8 cellular contexts compared by ENCODE assay signal in genomic region chr3:64023187-64023860, GRCh38. TPM values are rescaled to one million over a fixed set of nuclear protein-coding genes. Genes with fewer than 3 reads are reported as not detected.
DNase-seq lines count a peak whose midpoint lies in the region; ATAC-seq and TF ChIP-seq lines count a peak whose summit lies in the region.

PSMD6 (minus strand) TSS chr3:64023494; CDS start chr3:64023419, 75 bp downstream.

- H2AFZ ChIP-seq in fibroblast of lung (ENCODE audit: low read length), result peak within 1 kb of the TSS; percentile 96

- H3K4me1 ChIP-seq in DOHH2 (ENCODE audit: control insufficient read depth, low read length) (peaks cover 30% of the 10 kb centered on the region), fibroblast of lung (ENCODE audit: control insufficient read depth, extremely low read depth, insufficient read depth, low read length) (no peaks in the 10 kb centered on the region)
- H3K4me1 ChIP-seq in naive thymus-derived CD4-positive, alpha-beta T cell (ENCODE audit: control insufficient read depth in 2 of 2, insufficient read depth in 2 of 2, low read length in 2 of 2), result peaks cover 17 to 19% of the 10 kb centered on the region in 2 donors

- TF ChIP-seq CTCF in DOHH2 (IDR thresholded peaks at IDR 0.05; ENCODE audit: low read depth, low read length, poor library complexity, severe bottlenecking) (peak; percentile 95), fibroblast of lung (conservative IDR thresholded peaks at IDR 0.05 in 1 of 2, IDR thresholded peaks at IDR 0.05 in 1 of 2; ENCODE audit: low read depth in 1 of 2, low read length in 2 of 2) (peak; percentile 97 to 99)

- H3K9ac ChIP-seq in fibroblast of lung (ENCODE audit: insufficient read depth, low read length), result peak within 1 kb of the TSS; percentile 98

- H3K27me3 Mint-ChIP-seq in IgD-negative memory B cell, result peaks cover 4% of the 10 kb centered on the region
- H3K27me3 Mint-ChIP-seq in activated T-helper 1 cell treated with anti-CD3 and anti-CD28 coated beads, Interleukin-12 subunit alpha, Interleukin-12 subunit beta, Interleukin-2, Interleukin-4 antibody, amounts not matched to agents 30 ng/mL and 10 ng/mL and 1 ng/mL, durations not matched to agents 14 hours and 24 hours and 36 hours (ENCODE audit: insufficient read depth), result peaks cover 12% of the 10 kb centered on the region
- H3K27me3 Mint-ChIP-seq in naive thymus-derived CD4-positive, alpha-beta T cell, result peaks cover 7 to 20% (median 16%) of the 10 kb centered on the region in 5 donors

- peaks cover 43% of the 10 kb centered on the region for H3K36me3 ChIP-seq in DOHH2 (ENCODE audit: control insufficient read depth, low read length)
- H3K36me3 ChIP-seq in fibroblast of lung (ENCODE audit: control insufficient read depth, insufficient read depth, low read length), result peaks cover 5% of the 10 kb centered on the region
- peaks cover 7 to 22% (median 15%) of the 10 kb centered on the region in 3 experiments for H3K36me3 ChIP-seq in naive thymus-derived CD4-positive, alpha-beta T cell (ENCODE audit: control insufficient read depth in 2 of 3, insufficient read depth in 3 of 3, low read length in 3 of 3)

- H3K4me1 Mint-ChIP-seq in IgD-negative memory B cell, result peaks cover 7 to 19% (median 15%) of the 10 kb centered on the region in 3 donors
- peaks cover 30% of the 10 kb centered on the region for H3K4me1 Mint-ChIP-seq in activated T-helper 1 cell treated with anti-CD3 and anti-CD28 coated beads, Interleukin-12 subunit alpha, Interleukin-12 subunit beta, Interleukin-2, Interleukin-4 antibody, amounts not matched to agents 30 ng/mL and 10 ng/mL and 1 ng/mL, durations not matched to agents 14 hours and 24 hours and 36 hours (ENCODE audit: low read depth)
- peaks cover 18 to 46% (median 40%) of the 10 kb centered on the region in 7 donors for H3K4me1 Mint-ChIP-seq in naive thymus-derived CD4-positive, alpha-beta T cell

- peak; percentile 96 for ATAC-seq in GM21529 (IDR thresholded peaks at IDR 0.05; ENCODE audit: unreplicated experiment)
- peak; percentile 99 for ATAC-seq in naive thymus-derived CD4-positive, alpha-beta T cell

- peaks cover 4% of the 10 kb centered on the region; the same call in 1 of the 2 replicates for H4K20me1 ChIP-seq in DOHH2 (ENCODE audit: control insufficient read depth, insufficient read depth, low read depth, low read length)
- no peaks in the 10 kb centered on the region for H4K20me1 ChIP-seq in fibroblast of lung (ENCODE audit: control insufficient read depth, extremely low read depth, insufficient read depth, low read length)

- intact Hi-C loops in activated T-helper 1 cell treated with anti-CD3 and anti-CD28 coated beads, Interleukin-12 subunit alpha, Interleukin-12 subunit beta, Interleukin-2, Interleukin-4 antibody, amounts not matched to agents 30 ng/mL and 10 ng/mL and 1 ng/mL, durations not matched to agents 14 hours and 24 hours and 36 hours (cut with micrococcal nuclease), result loop anchor here (1.0 to 10.0 kb wide), 5 partner anchors 23 to 669 kb away; partner anchors contain the start of gene SCAANT1
- intact Hi-C loops in naive thymus-derived CD4-positive, alpha-beta T cell (cut with micrococcal nuclease), result loop anchor here (1.0 to 2.0 kb wide), 7 partner anchors 17 to 161 kb away; partner anchors contain the start of genes ATXN7 (in 2 of the 2), THOC7 (in 2 of the 2) and SCAANT1 (in 1 of the 2)

- H3K27me3 ChIP-seq in DOHH2 (ENCODE audit: control insufficient read depth, low read length) (no peaks in the 10 kb centered on the region), fibroblast of lung (ENCODE audit: control insufficient read depth, insufficient read depth, low read length) (no peaks in the 10 kb centered on the region)
- no peaks in the 10 kb centered on the region for H3K27me3 ChIP-seq in naive thymus-derived CD4-positive, alpha-beta T cell (ENCODE audit: control insufficient read depth in 2 of 2, insufficient read depth in 2 of 2, low read length in 2 of 2)

- H3K27ac Mint-ChIP-seq in IgD-negative memory B cell, result peak within 1 kb of the TSS; percentile 87 to 94 (median 91)
- H3K27ac Mint-ChIP-seq in activated T-helper 1 cell treated with anti-CD3 and anti-CD28 coated beads, Interleukin-12 subunit alpha, Interleukin-12 subunit beta, Interleukin-2, Interleukin-4 antibody, amounts not matched to agents 30 ng/mL and 10 ng/mL and 1 ng/mL, durations not matched to agents 14 hours and 24 hours and 36 hours, result peak within 1 kb of the TSS; percentile 88
- peak within 1 kb of the TSS; percentile 72 to 95 (median 90) for H3K27ac Mint-ChIP-seq in naive thymus-derived CD4-positive, alpha-beta T cell

- H3K4me3 Mint-ChIP-seq in IgD-negative memory B cell, result peak within 1 kb of the TSS; percentile 91 to 96 (median 94)
- peak within 1 kb of the TSS; percentile 81 for H3K4me3 Mint-ChIP-seq in activated T-helper 1 cell treated with anti-CD3 and anti-CD28 coated beads, Interleukin-12 subunit alpha, Interleukin-12 subunit beta, Interleukin-2, Interleukin-4 antibody, amounts not matched to agents 30 ng/mL and 10 ng/mL and 1 ng/mL, durations not matched to agents 14 hours and 24 hours and 36 hours
- H3K4me3 Mint-ChIP-seq in naive thymus-derived CD4-positive, alpha-beta T cell, result peak within 1 kb of the TSS; percentile 86 to 92 (median 89)

- H3K9me3 ChIP-seq in DOHH2 (ENCODE audit: control insufficient read depth, insufficient read depth, low read length), result no peaks in the 10 kb centered on the region
- no peaks in the 10 kb centered on the region for H3K9me3 ChIP-seq in fibroblast of lung (ENCODE audit: control insufficient read depth, insufficient read depth, low read depth, low read length)
- no peaks in the 10 kb centered on the region for H3K9me3 ChIP-seq in naive thymus-derived CD4-positive, alpha-beta T cell (ENCODE audit: control insufficient read depth in 2 of 3, low read length in 3 of 3)

- H3K27ac ChIP-seq in DOHH2 (ENCODE audit: low read depth, low read length), result peak within 1 kb of the TSS; percentile 53
- H3K27ac ChIP-seq in fibroblast of lung (ENCODE audit: insufficient read depth, low read length), result peak within 1 kb of the TSS; percentile 95
- peak within 1 kb of the TSS; percentile 96 for H3K27ac ChIP-seq in naive thymus-derived CD4-positive, alpha-beta T cell (ENCODE audit: low read depth, low read length)

- H3K4me2 ChIP-seq in DOHH2 (ENCODE audit: low read length) (peak within 1 kb of the TSS; percentile 76), fibroblast of lung (ENCODE audit: extremely low read depth, insufficient read depth, low read length) (peak within 1 kb of the TSS; percentile 86)

- CTCF ChIA-PET in naive thymus-derived CD4-positive, alpha-beta T cell (lab: Charles Lee), result interaction anchor here (0.6 to 2.3 kb wide), 19 partner anchors 15 to 461 kb away, joined by 3 to 12 read pairs (median 4); partner anchors contain the start of gene SCAANT1

- H3K79me2 ChIP-seq in DOHH2 (ENCODE audit: control insufficient read depth, low read length) (peaks cover 44% of the 10 kb centered on the region), fibroblast of lung (ENCODE audit: control insufficient read depth, insufficient read depth, low read length) (peaks cover 24% of the 10 kb centered on the region)

- DNase-seq in RKO (ENCODE audit: low spot score) (peak; percentile 86), fibroblast of lung (ENCODE audit: low read depth in 2 of 2) (peak; percentile 81 to 82)
- peak; percentile 93 for DNase-seq in activated T-helper 1 cell treated with anti-CD3 and anti-CD28 coated beads, Interleukin-12 subunit alpha, Interleukin-12 subunit beta, Interleukin-2, Interleukin-4 antibody, amounts not matched to agents 30 ng/mL and 10 ng/mL and 1 ng/mL, durations not matched to agents 14 hours and 24 hours and 36 hours (ENCODE audit: low spot score)
- DNase-seq in naive thymus-derived CD4-positive, alpha-beta T cell, result peak; percentile 87 to 98 (median 93)
- DNase-seq in stimulated activated naive CD4-positive, alpha-beta T cell (lab: John Stamatoyannopoulos, UW), result peak; percentile 85 to 96 (median 90)

- POLR2A ChIA-PET in naive thymus-derived CD4-positive, alpha-beta T cell (lab: Charles Lee), result interaction anchor here (0.7 to 2.3 kb wide), 13 partner anchors 13 to 461 kb away, joined by 3 to 20 read pairs (median 4); no protein-coding TSS in a partner anchor

- no peaks in the 10 kb centered on the region for H3K9me3 Mint-ChIP-seq in IgD-negative memory B cell
- H3K9me3 Mint-ChIP-seq in activated T-helper 1 cell treated with anti-CD3 and anti-CD28 coated beads, Interleukin-12 subunit alpha, Interleukin-12 subunit beta, Interleukin-2, Interleukin-4 antibody, amounts not matched to agents 30 ng/mL and 10 ng/mL and 1 ng/mL, durations not matched to agents 14 hours and 24 hours and 36 hours, result no peaks in the 10 kb centered on the region
- peaks cover 0 to 2% (median 0%) of the 10 kb centered on the region in 11 donors for H3K9me3 Mint-ChIP-seq in naive thymus-derived CD4-positive, alpha-beta T cell

- H3K36me3 Mint-ChIP-seq in IgD-negative memory B cell, result peaks cover 3% of the 10 kb centered on the region
- peaks cover 27% of the 10 kb centered on the region for H3K36me3 Mint-ChIP-seq in activated T-helper 1 cell treated with anti-CD3 and anti-CD28 coated beads, Interleukin-12 subunit alpha, Interleukin-12 subunit beta, Interleukin-2, Interleukin-4 antibody, amounts not matched to agents 30 ng/mL and 10 ng/mL and 1 ng/mL, durations not matched to agents 14 hours and 24 hours and 36 hours (ENCODE audit: low read depth)
- H3K36me3 Mint-ChIP-seq in naive thymus-derived CD4-positive, alpha-beta T cell, result peaks cover 0 to 21% (median 14%) of the 10 kb centered on the region in 5 donors

- H3K4me3 ChIP-seq in DOHH2 (ENCODE audit: low read length), result peak within 1 kb of the TSS; percentile 92
- H3K4me3 ChIP-seq in fibroblast of lung (replicated peaks in 1 of 4; ENCODE audit: control extremely low read depth in 1 of 4, insufficient read depth in 1 of 4, low read depth in 3 of 4, low read length in 4 of 4), result peak within 1 kb of the TSS; percentile 59 to 97 (median 88)
- peak within 1 kb of the TSS; percentile 74 for H3K4me3 ChIP-seq in naive thymus-derived CD4-positive, alpha-beta T cell (ENCODE audit: low read length)

- H3K9me2 ChIP-seq in DOHH2 (replicated peaks; ENCODE audit: control insufficient read depth, low read length), result no peaks in the 10 kb centered on the region

- peaks cover 8% of the 10 kb centered on the region; the same call in 1 of the 2 replicates for H3F3A ChIP-seq in DOHH2 (ENCODE audit: control insufficient read depth, insufficient read depth)

RNA-seq across cellular contexts. Expression of gene PSMD6, which starts in this region (rescaled TPM):
- polyA plus RNA-seq in IgD-negative memory B cell (97.6 TPM), fibroblast of lung (89.0 and 108 TPM in 2 replicates)
- total RNA-seq in activated T-helper 1 cell treated with anti-CD3 and anti-CD28 coated beads, Interleukin-12 subunit alpha, Interleukin-12 subunit beta, Interleukin-2, Interleukin-4 antibody, amounts not matched to agents 30 ng/mL and 10 ng/mL and 1 ng/mL, durations not matched to agents 14 hours and 24 hours and 36 hours, result 133 and 137 TPM in 2 replicates
- total RNA-seq in fibroblast of lung, result 71.7 and 79.1 TPM in 2 replicates
- 80.2 and 108 TPM in 2 replicates for polyA plus RNA-seq in fibroblast of lung (2012)
- polyA minus RNA-seq in fibroblast of lung (ENCODE audit: low replicate concordance), result 5.8 and 7.4 TPM in 2 replicates
- total RNA-seq in naive thymus-derived CD4-positive, alpha-beta T cell, result 100 to 1,000 TPM in 1 of 5 experiments, 10 to 100 TPM in 4; 63.4 to 103 (median 84.1) TPM
- 100 to 1,000 TPM; 119 to 134 TPM for polyA plus RNA-seq in naive thymus-derived CD4-positive, alpha-beta T cell

Comparison
In these comparisons a context has a peak if more than half of its experiments do, and no peak if none do; other contexts are left out.
1. Peak in every context shown above with its lines: DNase-seq, ATAC-seq, H3K4me3 ChIP-seq and H3K27ac ChIP-seq.